7 cellular contexts compared by ENCODE assay signal in genomic region chr10:17643755-17644484, GRCh38. TPM values are rescaled to one million over a fixed set of nuclear protein-coding genes. Genes with fewer than 3 reads are reported as not detected.
A peak's percentile ranks its signal among the peaks of the same experiment; 100 is the strongest.
DNase-seq lines count a peak whose midpoint lies in the region; ATAC-seq and TF ChIP-seq lines count a peak whose summit lies in the region.

Gene STAM (plus strand): TSS chr10:17644151. CDS start chr10:17644340, 189 bp downstream.

- H3K27ac ChIP-seq in hepatocyte = peak within 1 kb of the TSS; percentile 96

- H3K9me2 ChIP-seq in hepatocyte (replicated peaks; ENCODE audit: insufficient read depth) = no peaks in the 10 kb centered on the region

- ATAC-seq in GM18517 (IDR thresholded peaks at IDR 0.05; ENCODE audit: unreplicated experiment) (peak; percentile 81), HG03039 (IDR thresholded peaks at IDR 0.05; ENCODE audit: unreplicated experiment) (peak; percentile 92)

- in situ Hi-C loops in astrocyte of the cerebellum (cut with HindIII; ENCODE audit: low sequenced_read_pairs) = no loop called here

- H3K27me3 ChIP-seq in hepatocyte = no peaks in the 10 kb centered on the region

- H3K4me3 ChIP-seq in astrocyte of the cerebellum (ENCODE audit: low read depth, low read length) = peak within 1 kb of the TSS; percentile 89
- peak within 1 kb of the TSS; percentile 71 for H3K4me3 ChIP-seq in hepatocyte

- peaks cover 3% of the 10 kb centered on the region for H4K20me1 ChIP-seq in hepatocyte (ENCODE audit: insufficient read depth, poor library complexity, severe bottlenecking)

- peaks cover 18% of the 10 kb centered on the region for H3K4me1 ChIP-seq in hepatocyte (ENCODE audit: insufficient read depth)

- no peaks in the 10 kb centered on the region for H3K36me3 ChIP-seq in hepatocyte (replicated peaks; ENCODE audit: insufficient read depth, low read depth)

- TF ChIP-seq CTCF in astrocyte of the cerebellum (IDR thresholded peaks at IDR 0.05; ENCODE audit: low read depth, low read length, missing control alignments) (no peak), hepatocyte (IDR thresholded peaks at IDR 0.05; ENCODE audit: poor library complexity) (no peak)

- H3K9me3 ChIP-seq in hepatocyte (ENCODE audit: low read depth) = no peaks in the 10 kb centered on the region

- under 1% methylated on average over 37 of the region's 37 CpGs for WGBS in hepatocyte (ENCODE audit: low lambda C conversion rate, missing lambda C conversion rate)

- peak within 1 kb of the TSS; percentile 86 for H3K4me2 ChIP-seq in hepatocyte

- DNase-seq in NCI-H2081 (lab: John Stamatoyannopoulos, UW) (peak; percentile 81 to 83), T-helper 9 cell (peak; percentile 93), astrocyte of the cerebellum (ENCODE audit: low read depth) (peak; percentile 86), hepatocyte (ENCODE audit: low spot score) (peak; percentile 95), retina (peak; percentile 100)

- H3K79me2 ChIP-seq in hepatocyte = peaks cover 62% of the 10 kb centered on the region

- H2AFZ ChIP-seq in hepatocyte = peak within 1 kb of the TSS; percentile 40

RNA-seq across cellular contexts. Expression of gene STAM, which starts in this region (rescaled TPM):
- 29.9 and 32.2 TPM in 2 replicates for total RNA-seq in hepatocyte
- polyA plus RNA-seq in hepatocyte = 16.7 and 20.6 TPM in 2 replicates

Comparison
In these comparisons a context has a peak if more than half of its experiments do, and no peak if none do; other contexts are left out.
1. Peak in every context shown above with its lines: DNase-seq, ATAC-seq, H3K4me3 ChIP-seq and H3K27ac ChIP-seq.